ENCODE assay signal across 14 cellular contexts in genomic region chr2:8520791-8521344, GRCh38.
DNase-seq lines count a peak whose midpoint lies in the region; TF ChIP-seq lines count a peak whose summit lies in the region.
"Had no signal": no experiment of that assay in that cellular context is flagged by ENCODE, and none has a peak within 500 bp of the region (broad histone marks: within the 10 kb centered on the region; RNA-seq: fewer than 3 reads in every experiment).

No MANE protein-coding gene starts in this region.

- no peak for TF ChIP-seq POLR2A in NB4 (IDR thresholded peaks at IDR 0.05; ENCODE audit: extremely low read depth, insufficient read length)

- intact Hi-C loops in CD14-positive monocyte (cut with micrococcal nuclease): no loop called here

- peak; percentile 42 for DNase-seq in NK-92 treated with Interleukin-12 subunit alpha and Interleukin-12 subunit beta, amount 100 ng/mL, for 24 hours (lab: John Stamatoyannopoulos, UW)
- DNase-seq in NK-92 (lab: John Stamatoyannopoulos, UW; ENCODE audit: unreplicated experiment) (no peak), CD14-positive monocyte (ENCODE audit: low spot score) (no peak), NB4 (ENCODE audit: low read depth) (peak; percentile 77), fibroblast of mammary gland (ENCODE audit: low read depth) (peak; percentile 14), AML-193 (lab: John Stamatoyannopoulos, UW) (no peak), progenitor cell of endocrine pancreas (ENCODE audit: low spot score, unreplicated experiment) (no peak), NCI-H226 (no peak)
- DNase-seq: Caco-2; naive thymus-derived CD8-positive, alpha-beta T cell; T-helper 9 cell had no signal

- peaks cover 0 to 3% (median 0%) of the 10 kb centered on the region in 7 donors for H3K9me3 Mint-ChIP-seq in CD14-positive monocyte
- H3K9me3 Mint-ChIP-seq in progenitor cell of endocrine pancreas (ENCODE audit: low read depth): no peaks in the 10 kb centered on the region
- H3K9me3 Mint-ChIP-seq: naive thymus-derived CD8-positive, alpha-beta T cell had no signal

- peaks cover 77% of the 10 kb centered on the region for H3K4me1 Mint-ChIP-seq in CD14-positive monocyte
- H3K4me1 Mint-ChIP-seq in progenitor cell of endocrine pancreas (ENCODE audit: low read depth): peaks cover 24% of the 10 kb centered on the region

- TF ChIP-seq CTCF in CD14-positive monocyte (IDR thresholded peaks at IDR 0.05): no peak
- no peak for TF ChIP-seq CTCF in NB4 (IDR thresholded peaks at IDR 0.05; ENCODE audit: low read depth, low read length)
- no peak for TF ChIP-seq CTCF in fibroblast of mammary gland (conservative IDR thresholded peaks at IDR 0.05; ENCODE audit: control insufficient read depth, insufficient read depth, low read depth, low read length)
- TF ChIP-seq CTCF in progenitor cell of endocrine pancreas (IDR thresholded peaks at IDR 0.05; ENCODE audit: unreplicated experiment): no peak

- H3K4me3 Mint-ChIP-seq in CD14-positive monocyte (peak overlapping the region in 1 of 2 donors; percentile 58), progenitor cell of endocrine pancreas (ENCODE audit: low read depth) (no peak overlapping the region)

- H3K36me3 Mint-ChIP-seq in CD14-positive monocyte: peaks cover 0 to 5% of the 10 kb centered on the region in 2 donors
- H3K36me3 Mint-ChIP-seq in progenitor cell of endocrine pancreas (ENCODE audit: insufficient read depth): no peaks in the 10 kb centered on the region
- H3K36me3 Mint-ChIP-seq: naive thymus-derived CD8-positive, alpha-beta T cell had no signal

- H3K27me3 Mint-ChIP-seq in CD14-positive monocyte (ENCODE audit: low read depth in 3 of 3) (peaks cover 0 to 1% (median 0%) of the 10 kb centered on the region in 3 donors), progenitor cell of endocrine pancreas (no peaks in the 10 kb centered on the region)

- no peak overlapping the region for H3K4me3 ChIP-seq in NB4 (ENCODE audit: low read depth, low read length)
- no peak overlapping the region for H3K4me3 ChIP-seq in fibroblast of mammary gland (ENCODE audit: control insufficient read depth, low read depth, low read length)
- H3K4me3 ChIP-seq: coronary artery, esophagus muscularis mucosa, HAP-1 had no signal

- H3K27ac Mint-ChIP-seq in CD14-positive monocyte (peak overlapping the region in 5 of 7 donors; percentile 64 to 82 (median 73)), progenitor cell of endocrine pancreas (no peak overlapping the region)

Comparison
In these comparisons a context has a peak if more than half of its experiments do, and no peak if none do; other contexts are left out.
1. DNase-seq: peak in NK-92 treated with Interleukin-12 subunit alpha and Interleukin-12 subunit beta, amount 100 ng/mL, for 24 hours (single experiment), NB4 (single experiment) and fibroblast of mammary gland (single experiment); none in NK-92 (single experiment), CD14-positive monocyte (single experiment), AML-193 (0 of 2), progenitor cell of endocrine pancreas (single experiment) and NCI-H226 (single experiment).